ENCODE assay signal across 19 cellular contexts in the genomic region with DNA sequence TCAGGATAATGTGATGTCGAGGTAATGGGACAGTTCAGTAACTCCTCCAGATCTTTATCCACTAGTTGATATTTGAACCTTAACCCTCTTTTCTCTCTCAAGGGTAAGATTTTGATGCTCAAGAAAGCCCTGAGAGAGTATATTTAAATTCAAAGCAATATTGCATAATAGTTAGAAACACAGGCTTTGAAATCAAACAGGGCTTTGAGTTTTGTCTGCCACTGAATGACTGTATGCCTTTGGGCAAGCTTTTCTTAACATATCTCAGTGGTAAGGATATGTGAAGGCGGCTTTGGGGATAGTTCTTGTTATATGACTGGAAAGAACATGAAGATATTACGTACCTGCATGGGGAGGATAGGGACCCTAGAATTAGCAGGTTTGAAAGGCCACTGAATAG.
"Had no signal": no experiment of that assay in that cellular context is flagged by ENCODE, and none has a peak within 500 bp of the region (broad histone marks: within the 10 kb centered on the region; RNA-seq: fewer than 3 reads in every experiment).

No MANE protein-coding gene starts in this region.

- H3K36me3 ChIP-seq: ovary had no signal

- H3K27me3 Mint-ChIP-seq: activated naive CD4-positive, alpha-beta T cell treated with anti-CD3 and anti-CD28 coated beads, Interleukin-2, amount 10 ng/mL, durations not matched to agents 7 days and 5 days; effector memory CD8-positive, alpha-beta T cell; stimulated activated naive CD8-positive, alpha-beta T cell treated with anti-CD3 and anti-CD28 coated beads, Interleukin-15, amount 100 ng/mL, for 72 hours had no signal

- H3K27me3 ChIP-seq: adrenal gland, brain microvascular endothelial cell, esophagus muscularis mucosa, heart left ventricle, ovary, testis had no signal

- H3K9me3 ChIP-seq: adrenal gland, esophagus muscularis mucosa, heart left ventricle, ovary, testis had no signal

- H3K27ac ChIP-seq: adrenal gland, brain microvascular endothelial cell, esophagus muscularis mucosa, heart left ventricle, ovary, testis had no signal

- H3K9me3 Mint-ChIP-seq: activated naive CD4-positive, alpha-beta T cell treated with anti-CD3 and anti-CD28 coated beads, Interleukin-2, amount 10 ng/mL, durations not matched to agents 7 days and 5 days; activated T-helper 2 cell treated with anti-CD3 and anti-CD28 coated beads, Interferon-gamma antibody, Interleukin-2, Interleukin-4, amounts not matched to agents 10 μg/mL and 5 μg/mL and 100 μg/mL, durations not matched to agents 14 hours and 24 hours and 36 hours; effector memory CD8-positive, alpha-beta T cell; neural crest cell; stimulated activated naive CD8-positive, alpha-beta T cell treated with anti-CD3 and anti-CD28 coated beads, Interleukin-15, amount 100 ng/mL, for 72 hours had no signal

- DNase-seq: activated CD4-positive, alpha-beta T cell treated with anti-CD3 and anti-CD28 coated beads, Interleukin-2, amount 50 U/mL, for 1 hour; activated naive CD4-positive, alpha-beta T cell treated with anti-CD3 and anti-CD28 coated beads, Interleukin-2, amount 10 ng/mL, durations not matched to agents 7 days and 5 days; activated T-cell treated with anti-CD3 and anti-CD28 coated beads for 4 hours; adrenal gland; brain microvascular endothelial cell; effector memory CD8-positive, alpha-beta T cell; heart left ventricle; kidney; left ventricle myocardium superior; ovary; stimulated activated CD4-positive, alpha-beta T cell treated with anti-CD3 and anti-CD28 coated beads, Interleukin-4, amount 100 ng/mL, for 24 hours; stimulated activated naive CD8-positive, alpha-beta T cell treated with anti-CD3 and anti-CD28 coated beads, Interleukin-15, amount 100 ng/mL, for 72 hours; T-helper 2 cell; testis had no signal

- ATAC-seq: effector memory CD8-positive, alpha-beta T cell; heart left ventricle; left ventricle myocardium superior; stimulated activated naive CD8-positive, alpha-beta T cell treated with anti-CD3 and anti-CD28 coated beads, Interleukin-15, amount 100 ng/mL, for 72 hours had no signal

- H3K4me3 Mint-ChIP-seq: activated naive CD4-positive, alpha-beta T cell treated with anti-CD3 and anti-CD28 coated beads, Interleukin-2, amount 10 ng/mL, durations not matched to agents 7 days and 5 days; effector memory CD8-positive, alpha-beta T cell; neural crest cell; stimulated activated naive CD8-positive, alpha-beta T cell treated with anti-CD3 and anti-CD28 coated beads, Interleukin-15, amount 100 ng/mL, for 72 hours had no signal

- H3K4me3 ChIP-seq: adrenal gland, esophagus muscularis mucosa, heart left ventricle, ovary, testis had no signal

- FAIRE-seq: frontal cortex, kidney, urothelium cell line had no signal

- H3K27ac Mint-ChIP-seq: activated naive CD4-positive, alpha-beta T cell treated with anti-CD3 and anti-CD28 coated beads, Interleukin-2, amount 10 ng/mL, durations not matched to agents 7 days and 5 days; activated T-helper 2 cell treated with anti-CD3 and anti-CD28 coated beads, Interferon-gamma antibody, Interleukin-2, Interleukin-4, amounts not matched to agents 10 μg/mL and 5 μg/mL and 100 μg/mL, durations not matched to agents 14 hours and 24 hours and 36 hours; effector memory CD8-positive, alpha-beta T cell; stimulated activated naive CD8-positive, alpha-beta T cell treated with anti-CD3 and anti-CD28 coated beads, Interleukin-15, amount 100 ng/mL, for 72 hours had no signal
